In the genomic region with DNA sequence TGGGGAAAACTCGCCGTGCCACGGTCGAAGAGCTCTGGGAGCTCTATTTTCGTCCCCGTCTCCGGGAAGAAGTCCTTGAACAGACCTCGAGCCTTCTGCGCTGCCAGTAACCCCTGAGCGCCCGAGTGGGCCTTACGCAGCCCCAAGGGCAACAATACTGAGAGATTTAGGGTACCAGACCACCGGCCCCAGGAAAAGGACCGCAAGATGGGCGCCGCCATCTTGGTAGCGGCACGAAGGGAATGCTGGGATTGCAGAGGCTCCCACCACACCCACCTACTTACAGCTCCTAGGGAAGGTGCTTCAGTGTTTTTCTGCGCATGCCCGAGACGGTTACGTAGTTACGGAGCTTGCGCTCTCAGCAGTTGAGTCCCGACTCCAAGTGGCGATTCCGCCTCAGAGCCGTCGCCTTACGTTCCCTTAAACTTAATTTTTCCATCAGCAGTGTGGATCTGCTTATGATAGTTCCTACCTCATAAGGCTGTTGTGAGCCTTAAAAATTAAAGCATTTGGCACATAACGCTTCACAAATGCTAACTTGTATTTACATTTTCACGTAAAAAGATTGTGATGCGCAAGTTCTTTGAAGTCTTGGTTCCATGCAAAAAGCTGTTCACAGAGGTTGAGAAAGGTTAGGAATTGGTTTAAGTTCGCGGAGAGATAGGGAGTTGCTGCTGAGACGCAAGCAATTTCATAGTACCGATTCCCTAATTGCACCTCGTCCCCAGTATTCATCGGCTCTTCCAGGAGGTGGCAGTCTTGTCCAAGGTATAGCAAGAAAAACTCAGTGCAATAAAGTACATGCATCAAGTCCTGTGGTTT, we compare ENCODE assay signal across 8 cellular contexts. TPM values are rescaled to one million over a fixed set of nuclear protein-coding genes. Genes with fewer than 3 reads are reported as not detected.
DNase-seq lines count a peak whose midpoint lies in the region; ATAC-seq and TF ChIP-seq lines count a peak whose summit lies in the region.

A gene (minus strand): TSS at position 244 of the 822 bp plus-strand sequence. CDS start 23 bp downstream, at position 221.

- H3K9me3 ChIP-seq in AG04450 (ENCODE audit: control insufficient read depth, insufficient read depth, low read length): no peaks in the 10 kb centered on the region

- peaks cover 20% of the 10 kb centered on the region for H3K4me1 Mint-ChIP-seq in WTC11

- peak within 1 kb of the TSS; percentile 91 for H3K27ac ChIP-seq in AG04450 (ENCODE audit: low read depth, low read length)
- H3K27ac ChIP-seq in caudate nucleus (ENCODE audit: low read depth, low read length): peak within 1 kb of the TSS; percentile 95

- H3K27me3 Mint-ChIP-seq in WTC11 (ENCODE audit: low read depth): no peaks in the 10 kb centered on the region; the same call in 1 of the 2 replicates

- ATAC-seq in GM18873 (IDR thresholded peaks at IDR 0.05; ENCODE audit: low FRiP score, unreplicated experiment): peak; percentile 93
- peak; percentile 84 for ATAC-seq in HG03159 (IDR thresholded peaks at IDR 0.05; ENCODE audit: unreplicated experiment)
- ATAC-seq in WTC11: peak; percentile 90

- POLR2A ChIA-PET in AG04450 (lab: Yijun Ruan, JAX): interaction anchor here (1.0 to 2.6 kb wide), 3 partner anchors 25 to 1266 kb away, joined by 3 to 28 read pairs (median 5); a partner anchor contains a TSS
- POLR2A ChIA-PET in WTC11 (lab: Charles Lee): interaction anchor here (0.6 to 1.8 kb wide), 11 partner anchors 12 to 493 kb away, joined by 3 to 14 read pairs (median 3); a partner anchor contains a TSS

- H3K9me3 Mint-ChIP-seq in WTC11: no peaks in the 10 kb centered on the region

- peak within 1 kb of the TSS; percentile 75 for H3K4me3 ChIP-seq in AG04450 (ENCODE audit: low read depth, low read length)

- peak; percentile 83 for TF ChIP-seq CTCF in AG04450 (IDR thresholded peaks at IDR 0.05; ENCODE audit: low read depth, low read length)
- peak; percentile 58; the same call in 1 of the 2 replicates for TF ChIP-seq CTCF in WTC11 (IDR thresholded peaks at IDR 0.05)

- H3K27me3 ChIP-seq in AG04450 (ENCODE audit: control insufficient read depth, insufficient read depth, low read length): no peaks in the 10 kb centered on the region

- H3K36me3 Mint-ChIP-seq in WTC11: peaks cover 27% of the 10 kb centered on the region

- CTCF ChIA-PET in AG04450 (lab: Charles Lee) (interaction anchor here (0.6 to 4.9 kb wide), 30 partner anchors 8 to 1430 kb away, joined by 3 to 174 read pairs (median 6); a partner anchor contains a TSS), WTC11 (lab: Charles Lee) (interaction anchor here (0.5 to 4.2 kb wide), 63 partner anchors 8 to 1266 kb away, joined by 3 to 62 read pairs (median 4); a partner anchor contains a TSS)

- H3K4me3 Mint-ChIP-seq in WTC11: peak within 1 kb of the TSS; percentile 89

- H3K27ac Mint-ChIP-seq in WTC11: peak within 1 kb of the TSS; percentile 91

- DNase-seq in AG04450 (ENCODE audit: low read depth, low spot score) (peak; percentile 96), NCI-H2227 treated with DMSO at 0.1 percent for 48 hours (lab: John Stamatoyannopoulos, UW) (peak; percentile 87), WTC11 (ENCODE audit: low spot score) (peak; percentile 87), caudate nucleus (lab: John Stamatoyannopoulos, UW) (peak; percentile 28 to 98 (median 87)), iris pigment epithelial cell (ENCODE audit: low read depth) (peak; percentile 99)
- DNase-seq in stimulated activated CD4-positive, alpha-beta T cell treated with anti-CD3 and anti-CD28 coated beads, Interleukin-12 subunit alpha, Interleukin-12 subunit beta, amount 100 ng/mL, for 4 hours: peak; percentile 85

TF ChIP-seq in WTC11, 78 proteins besides CTCF, POLR2A, EP300 and RAD21 (continues in another document):
- TF ChIP-seq NR2C2 (CRISPR knock-in tag; IDR thresholded peaks at IDR 0.05) (no peak), CREM (CRISPR knock-in tag; IDR thresholded peaks at IDR 0.05) (peak; percentile 52; the same call in 1 of the 2 replicates), SP1 (CRISPR knock-in tag; conservative IDR thresholded peaks at IDR 0.05) (peak; percentile 60), NFATC4 (CRISPR knock-in tag; IDR thresholded peaks at IDR 0.05) (no peak), GABPB1 (CRISPR knock-in tag; IDR thresholded peaks at IDR 0.05) (0 out of 2 replicates have a peak, but pooled peaks have one; percentile 19), GRHL2 (CRISPR knock-in tag; IDR thresholded peaks at IDR 0.05; ENCODE audit: insufficient replicate concordance, severe bottlenecking) (no peak), ZNF671 (CRISPR knock-in tag; IDR thresholded peaks at IDR 0.05) (no peak; the same call in 1 of the 2 replicates), NR1H2 (CRISPR knock-in tag; IDR thresholded peaks at IDR 0.05) (no peak), FOXK1 (CRISPR knock-in tag; IDR thresholded peaks at IDR 0.05) (peak; percentile 57), SMAD3 (CRISPR knock-in tag; IDR thresholded peaks at IDR 0.05; ENCODE audit: borderline replicate concordance) (peak; percentile 79; the same call in 1 of the 2 replicates), ETV6 (CRISPR knock-in tag; IDR thresholded peaks at IDR 0.05) (peak; percentile 7; the same call in 1 of the 2 replicates), ZNF232 (CRISPR knock-in tag; IDR thresholded peaks at IDR 0.05) (0 out of 2 replicates have a peak, but pooled peaks have one; percentile 17)
- TF ChIP-seq, protein P1, sequence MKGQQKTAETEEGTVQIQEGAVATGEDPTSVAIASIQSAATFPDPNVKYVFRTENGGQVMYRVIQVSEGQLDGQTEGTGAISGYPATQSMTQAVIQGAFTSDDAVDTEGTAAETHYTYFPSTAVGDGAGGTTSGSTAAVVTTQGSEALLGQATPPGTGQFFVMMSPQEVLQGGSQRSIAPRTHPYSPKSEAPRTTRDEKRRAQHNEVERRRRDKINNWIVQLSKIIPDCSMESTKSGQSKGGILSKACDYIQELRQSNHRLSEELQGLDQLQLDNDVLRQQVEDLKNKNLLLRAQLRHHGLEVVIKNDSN (CRISPR knock-in tag; IDR thresholded peaks at IDR 0.05): 0 out of 2 replicates have a peak, but pooled peaks have one; percentile 30
- TF ChIP-seq, protein P2, sequence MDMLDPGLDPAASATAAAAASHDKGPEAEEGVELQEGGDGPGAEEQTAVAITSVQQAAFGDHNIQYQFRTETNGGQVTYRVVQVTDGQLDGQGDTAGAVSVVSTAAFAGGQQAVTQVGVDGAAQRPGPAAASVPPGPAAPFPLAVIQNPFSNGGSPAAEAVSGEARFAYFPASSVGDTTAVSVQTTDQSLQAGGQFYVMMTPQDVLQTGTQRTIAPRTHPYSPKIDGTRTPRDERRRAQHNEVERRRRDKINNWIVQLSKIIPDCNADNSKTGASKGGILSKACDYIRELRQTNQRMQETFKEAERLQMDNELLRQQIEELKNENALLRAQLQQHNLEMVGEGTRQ (CRISPR knock-in tag; IDR thresholded peaks at IDR 0.05): no peak
- TF ChIP-seq, protein P3, sequence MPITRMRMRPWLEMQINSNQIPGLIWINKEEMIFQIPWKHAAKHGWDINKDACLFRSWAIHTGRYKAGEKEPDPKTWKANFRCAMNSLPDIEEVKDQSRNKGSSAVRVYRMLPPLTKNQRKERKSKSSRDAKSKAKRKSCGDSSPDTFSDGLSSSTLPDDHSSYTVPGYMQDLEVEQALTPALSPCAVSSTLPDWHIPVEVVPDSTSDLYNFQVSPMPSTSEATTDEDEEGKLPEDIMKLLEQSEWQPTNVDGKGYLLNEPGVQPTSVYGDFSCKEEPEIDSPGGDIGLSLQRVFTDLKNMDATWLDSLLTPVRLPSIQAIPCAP (CRISPR knock-in tag; IDR thresholded peaks at IDR 0.05): no peak
- TF ChIP-seq, protein P4, sequence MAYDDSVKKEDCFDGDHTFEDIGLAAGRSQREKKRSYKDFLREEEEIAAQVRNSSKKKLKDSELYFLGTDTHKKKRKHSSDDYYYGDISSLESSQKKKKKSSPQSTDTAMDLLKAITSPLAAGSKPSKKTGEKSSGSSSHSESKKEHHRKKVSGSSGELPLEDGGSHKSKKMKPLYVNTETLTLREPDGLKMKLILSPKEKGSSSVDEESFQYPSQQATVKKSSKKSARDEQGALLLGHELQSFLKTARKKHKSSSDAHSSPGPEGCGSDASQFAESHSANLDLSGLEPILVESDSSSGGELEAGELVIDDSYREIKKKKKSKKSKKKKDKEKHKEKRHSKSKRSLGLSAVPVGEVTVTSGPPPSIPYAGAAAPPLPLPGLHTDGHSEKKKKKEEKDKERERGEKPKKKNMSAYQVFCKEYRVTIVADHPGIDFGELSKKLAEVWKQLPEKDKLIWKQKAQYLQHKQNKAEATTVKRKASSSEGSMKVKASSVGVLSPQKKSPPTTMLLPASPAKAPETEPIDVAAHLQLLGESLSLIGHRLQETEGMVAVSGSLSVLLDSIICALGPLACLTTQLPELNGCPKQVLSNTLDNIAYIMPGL (CRISPR knock-in tag; IDR thresholded peaks at IDR 0.05): peak; percentile 90
- TF ChIP-seq, protein P5, sequence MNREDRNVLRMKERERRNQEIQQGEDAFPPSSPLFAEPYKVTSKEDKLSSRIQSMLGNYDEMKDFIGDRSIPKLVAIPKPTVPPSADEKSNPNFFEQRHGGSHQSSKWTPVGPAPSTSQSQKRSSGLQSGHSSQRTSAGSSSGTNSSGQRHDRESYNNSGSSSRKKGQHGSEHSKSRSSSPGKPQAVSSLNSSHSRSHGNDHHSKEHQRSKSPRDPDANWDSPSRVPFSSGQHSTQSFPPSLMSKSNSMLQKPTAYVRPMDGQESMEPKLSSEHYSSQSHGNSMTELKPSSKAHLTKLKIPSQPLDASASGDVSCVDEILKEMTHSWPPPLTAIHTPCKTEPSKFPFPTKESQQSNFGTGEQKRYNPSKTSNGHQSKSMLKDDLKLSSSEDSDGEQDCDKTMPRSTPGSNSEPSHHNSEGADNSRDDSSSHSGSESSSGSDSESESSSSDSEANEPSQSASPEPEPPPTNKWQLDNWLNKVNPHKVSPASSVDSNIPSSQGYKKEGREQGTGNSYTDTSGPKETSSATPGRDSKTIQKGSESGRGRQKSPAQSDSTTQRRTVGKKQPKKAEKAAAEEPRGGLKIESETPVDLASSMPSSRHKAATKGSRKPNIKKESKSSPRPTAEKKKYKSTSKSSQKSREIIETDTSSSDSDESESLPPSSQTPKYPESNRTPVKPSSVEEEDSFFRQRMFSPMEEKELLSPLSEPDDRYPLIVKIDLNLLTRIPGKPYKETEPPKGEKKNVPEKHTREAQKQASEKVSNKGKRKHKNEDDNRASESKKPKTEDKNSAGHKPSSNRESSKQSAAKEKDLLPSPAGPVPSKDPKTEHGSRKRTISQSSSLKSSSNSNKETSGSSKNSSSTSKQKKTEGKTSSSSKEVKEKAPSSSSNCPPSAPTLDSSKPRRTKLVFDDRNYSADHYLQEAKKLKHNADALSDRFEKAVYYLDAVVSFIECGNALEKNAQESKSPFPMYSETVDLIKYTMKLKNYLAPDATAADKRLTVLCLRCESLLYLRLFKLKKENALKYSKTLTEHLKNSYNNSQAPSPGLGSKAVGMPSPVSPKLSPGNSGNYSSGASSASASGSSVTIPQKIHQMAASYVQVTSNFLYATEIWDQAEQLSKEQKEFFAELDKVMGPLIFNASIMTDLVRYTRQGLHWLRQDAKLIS (CRISPR knock-in tag; IDR thresholded peaks at IDR 0.05; ENCODE audit: borderline replicate concordance): no peak

RNA-seq across cellular contexts. Expression of the gene that starts here (rescaled TPM):
- polyA plus RNA-seq in AG04450 (2011; rRNA removed): 20.5 and 27.3 TPM in 2 replicates
- 12.1 and 12.2 TPM in 2 replicates for polyA minus RNA-seq in AG04450 (2011; rRNA and poly(A)+ RNA removed)
- total RNA-seq in WTC11 (2021): 36.6 to 41.4 TPM (median 38.6 TPM) in 3 replicates

Comparison
In these comparisons a context has a peak if more than half of its experiments do, and no peak if none do; other contexts are left out.
1. Peak in every context shown above with its lines: DNase-seq, ATAC-seq, H3K4me3 ChIP-seq and H3K27ac ChIP-seq.